8 cellular contexts compared by ENCODE assay signal in genomic region chr6:93721386-93722048, GRCh38.
A peak's percentile ranks its signal among the peaks of the same experiment; 100 is the strongest.
DNase-seq lines count a peak whose midpoint lies in the region; ATAC-seq and TF ChIP-seq lines count a peak whose summit lies in the region.

No MANE protein-coding gene starts in this region.

- peak; percentile 50 for TF ChIP-seq CTCF in left ventricle myocardium inferior (IDR thresholded peaks at IDR 0.05; ENCODE audit: borderline replicate concordance)

- no peaks in the 10 kb centered on the region for H3K27me3 ChIP-seq in left ventricle myocardium inferior (ENCODE audit: low read depth)

- peak; percentile 46 for DNase-seq in A172 (ENCODE audit: low spot score)
- peak; percentile 10 for DNase-seq in HK-2 (ENCODE audit: unreplicated experiment)
- DNase-seq in OCI-M1 (lab: John Stamatoyannopoulos, UW) = peak; percentile 62
- DNase-seq in left ventricle myocardium inferior = no peak
- no peak for DNase-seq in mesenteric fat pad (ENCODE audit: low spot score)
- no peak for DNase-seq in activated CD8-positive, alpha-beta memory T cell treated with anti-CD3 and anti-CD28 coated beads for 24 hours

- no peaks in the 10 kb centered on the region for H3K9me3 ChIP-seq in left ventricle myocardium inferior (replicated peaks)

- H3K27ac ChIP-seq in left ventricle myocardium inferior (replicated peaks) = no peak overlapping the region

- H3K4me3 ChIP-seq in left ventricle myocardium inferior = no peak overlapping the region

- H3K4me1 ChIP-seq in left ventricle myocardium inferior = no peaks in the 10 kb centered on the region

- ATAC-seq in GM19467 (IDR thresholded peaks at IDR 0.05; ENCODE audit: unreplicated experiment) = no peak
- no peak for ATAC-seq in GM18505 (IDR thresholded peaks at IDR 0.05; ENCODE audit: unreplicated experiment)

- intact Hi-C loops in left ventricle myocardium inferior (cut with micrococcal nuclease) = no loop called here

- H3K36me3 ChIP-seq in left ventricle myocardium inferior = no peaks in the 10 kb centered on the region

- TF ChIP-seq POLR2A in GM18505 (IDR thresholded peaks at IDR 0.05; ENCODE audit: borderline replicate concordance, extremely low read depth, insufficient read depth, insufficient read length) = no peak

Comparison
In these comparisons a context has a peak if more than half of its experiments do, and no peak if none do; other contexts are left out.
1. DNase-seq: peak in A172 (single experiment), HK-2 (single experiment) and OCI-M1 (single experiment); none in left ventricle myocardium inferior (single experiment), mesenteric fat pad (single experiment) and activated CD8-positive, alpha-beta memory T cell treated with anti-CD3 and anti-CD28 coated beads for 24 hours (single experiment).